ENCODE assay signal across 16 cellular contexts in the genomic region with DNA sequence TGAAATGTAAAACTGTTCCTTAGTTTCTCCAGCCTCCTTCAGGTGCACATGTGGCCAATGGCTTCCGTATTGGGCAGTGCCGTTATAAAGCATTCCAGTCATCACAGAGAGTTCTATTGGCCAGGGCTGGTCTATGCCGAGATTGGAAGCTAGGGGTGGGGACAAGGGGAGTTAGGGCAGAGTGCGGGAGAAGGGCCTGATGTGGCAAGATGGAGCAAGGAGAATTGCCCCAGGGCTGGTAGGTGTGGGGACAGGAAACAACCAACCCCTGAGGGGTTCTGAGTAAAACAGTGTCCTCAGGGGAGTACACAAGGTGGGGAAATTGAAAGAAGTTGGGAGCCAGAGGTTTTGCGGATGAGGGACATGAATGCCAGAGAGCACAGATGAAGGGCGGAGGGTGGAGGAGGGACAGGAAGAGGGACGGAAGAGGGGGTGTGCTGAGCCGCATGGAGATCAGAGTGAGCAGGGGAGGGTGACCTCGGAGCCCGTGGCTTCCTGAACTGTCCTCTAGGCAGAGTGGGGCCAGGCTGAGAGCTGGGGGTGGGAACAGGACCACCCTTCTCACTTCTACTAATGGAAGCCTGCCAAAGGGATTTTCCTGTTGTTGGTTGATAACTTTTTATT. TPM values are rescaled to one million over a fixed set of nuclear protein-coding genes. Genes with fewer than 3 reads are reported as not detected.
A peak's percentile ranks its signal among the peaks of the same experiment; 100 is the strongest.
DNase-seq lines count a peak whose midpoint lies in the region; ATAC-seq and TF ChIP-seq lines count a peak whose summit lies in the region.
"Had no signal": no experiment of that assay in that cellular context is flagged by ENCODE, and none has a peak within 500 bp of the region (broad histone marks: within the 10 kb centered on the region; RNA-seq: fewer than 3 reads in every experiment).

No MANE protein-coding gene starts in this region.

- no peaks in the 10 kb centered on the region for H3K9me3 ChIP-seq in BLaER1
- H3K9me3 ChIP-seq in CD4-positive, alpha-beta T cell (ENCODE audit: control insufficient read depth, low read length) = no peaks in the 10 kb centered on the region
- H3K9me3 ChIP-seq: adrenal gland, left ventricle myocardium inferior, SK-N-SH, testis had no signal

- peak overlapping the region; percentile 91 for H3K4me2 ChIP-seq in BLaER1
- H3K4me2 ChIP-seq: SK-N-SH had no signal

- peaks cover 7% of the 10 kb centered on the region for H3K4me1 Mint-ChIP-seq in CD4-positive, alpha-beta T cell (ENCODE audit: low read depth)
- peaks cover 11% of the 10 kb centered on the region for H3K4me1 Mint-ChIP-seq in activated CD8-positive, alpha-beta T cell treated with anti-CD3 and anti-CD28 coated beads, Interleukin-2, amount 10 ng/mL, durations not matched to agents 7 days and 5 days (ENCODE audit: low read depth)
- H3K4me1 Mint-ChIP-seq in naive B cell = peaks cover 8 to 9% (median 9%) of the 10 kb centered on the region in 3 donors
- H3K4me1 Mint-ChIP-seq in chondrocyte (ENCODE audit: low read depth) = peaks cover 9% of the 10 kb centered on the region

- no peaks in the 10 kb centered on the region for H4K20me1 ChIP-seq in BLaER1

- H3K4me1 ChIP-seq in BLaER1 = peaks cover 33% of the 10 kb centered on the region
- H3K4me1 ChIP-seq: adrenal gland, left ventricle myocardium inferior, testis had no signal

- peak; percentile 55 for ATAC-seq in CD4-positive, alpha-beta T cell (ENCODE audit: poor library complexity)
- peak; percentile 86 for ATAC-seq in activated CD8-positive, alpha-beta T cell treated with anti-CD3 and anti-CD28 coated beads, Interleukin-2, amount 10 ng/mL, durations not matched to agents 7 days and 5 days
- ATAC-seq in naive B cell (ENCODE audit: low read depth in 2 of 2) = peak; percentile 32 to 37
- no peak for ATAC-seq in HG03442 (IDR thresholded peaks at IDR 0.05; ENCODE audit: unreplicated experiment)

- CTCF ChIA-PET in CD4-positive, alpha-beta T cell (lab: Charles Lee) = no interaction called here
- CTCF ChIA-PET in activated CD8-positive, alpha-beta T cell treated with anti-CD3 and anti-CD28 coated beads, Interleukin-2, amount 10 ng/mL, durations not matched to agents 7 days and 5 days (lab: Charles Lee) = no interaction called here

- no peaks in the 10 kb centered on the region for H3K27me3 ChIP-seq in BLaER1
- peaks cover 6% of the 10 kb centered on the region for H3K27me3 ChIP-seq in CD4-positive, alpha-beta T cell (ENCODE audit: control insufficient read depth, insufficient read depth, low read length)
- H3K27me3 ChIP-seq: testis had no signal

- POLR2A ChIA-PET in CD4-positive, alpha-beta T cell (lab: Charles Lee) = no interaction called here
- POLR2A ChIA-PET in activated CD8-positive, alpha-beta T cell treated with anti-CD3 and anti-CD28 coated beads, Interleukin-2, amount 10 ng/mL, durations not matched to agents 7 days and 5 days (lab: Charles Lee) = no interaction called here

- peaks cover 38% of the 10 kb centered on the region for H3K27me3 Mint-ChIP-seq in CD4-positive, alpha-beta T cell
- peaks cover 39% of the 10 kb centered on the region for H3K27me3 Mint-ChIP-seq in activated CD8-positive, alpha-beta T cell treated with anti-CD3 and anti-CD28 coated beads, Interleukin-2, amount 10 ng/mL, durations not matched to agents 7 days and 5 days (ENCODE audit: low read depth)
- peaks cover 22 to 39% (median 35%) of the 10 kb centered on the region in 3 donors for H3K27me3 Mint-ChIP-seq in naive B cell
- H3K27me3 Mint-ChIP-seq in chondrocyte (ENCODE audit: low read depth) = peaks cover 29% of the 10 kb centered on the region

- no peaks in the 10 kb centered on the region for H3K9me3 Mint-ChIP-seq in CD4-positive, alpha-beta T cell
- H3K9me3 Mint-ChIP-seq in activated CD8-positive, alpha-beta T cell treated with anti-CD3 and anti-CD28 coated beads, Interleukin-2, amount 10 ng/mL, durations not matched to agents 7 days and 5 days (ENCODE audit: insufficient read depth) = no peaks in the 10 kb centered on the region
- H3K9me3 Mint-ChIP-seq in naive B cell = no peaks in the 10 kb centered on the region
- no peaks in the 10 kb centered on the region for H3K9me3 Mint-ChIP-seq in chondrocyte (ENCODE audit: low read depth)

- H3K27ac ChIP-seq in BLaER1 = peak overlapping the region; percentile 48
- H3K27ac ChIP-seq in CD4-positive, alpha-beta T cell (ENCODE audit: low read depth, low read length) = no peak overlapping the region
- H3K27ac ChIP-seq: adrenal gland, left ventricle myocardium inferior, testis had no signal

- H3K36me3 ChIP-seq in BLaER1 = no peaks in the 10 kb centered on the region
- H3K36me3 ChIP-seq: adrenal gland, left ventricle myocardium inferior had no signal

- peak overlapping the region; percentile 49 for H3K4me3 ChIP-seq in BLaER1
- H3K4me3 ChIP-seq: adrenal gland, left ventricle myocardium inferior, testis had no signal

- no peak overlapping the region for H3K27ac Mint-ChIP-seq in CD4-positive, alpha-beta T cell
- H3K27ac Mint-ChIP-seq in activated CD8-positive, alpha-beta T cell treated with anti-CD3 and anti-CD28 coated beads, Interleukin-2, amount 10 ng/mL, durations not matched to agents 7 days and 5 days = peak overlapping the region; percentile 17
- H3K27ac Mint-ChIP-seq in naive B cell (peak overlapping the region in 1 of 6 donors; percentile 93), chondrocyte (ENCODE audit: unreplicated experiment) (no peak overlapping the region)

- no peaks in the 10 kb centered on the region for H3K36me3 Mint-ChIP-seq in CD4-positive, alpha-beta T cell (ENCODE audit: low read depth)
- H3K36me3 Mint-ChIP-seq in activated CD8-positive, alpha-beta T cell treated with anti-CD3 and anti-CD28 coated beads, Interleukin-2, amount 10 ng/mL, durations not matched to agents 7 days and 5 days (ENCODE audit: low read depth) = no peaks in the 10 kb centered on the region
- no peaks in the 10 kb centered on the region for H3K36me3 Mint-ChIP-seq in naive B cell
- H3K36me3 Mint-ChIP-seq in chondrocyte (ENCODE audit: low read depth) = no peaks in the 10 kb centered on the region

- no peak for DNase-seq in CD4-positive, alpha-beta T cell
- peak; percentile 45 for DNase-seq in activated CD8-positive, alpha-beta T cell treated with anti-CD3 and anti-CD28 coated beads, Interleukin-2, amount 10 ng/mL, durations not matched to agents 7 days and 5 days
- DNase-seq in naive B cell = no peak
- DNase-seq in GM20000 (ENCODE audit: low spot score) = no peak
- DNase-seq in chondrocyte (ENCODE audit: low spot score) = no peak
- DNase-seq: adrenal gland, C1 segment of cervical spinal cord, left ventricle myocardium inferior, NCI-H1436 treated with DMSO at 0.1 percent for 48 hours, NCI-H446, OCI-M1, SK-N-SH, testis had no signal

- no peak for TF ChIP-seq CTCF in CD4-positive, alpha-beta T cell (IDR thresholded peaks at IDR 0.05)
- TF ChIP-seq CTCF in GM20000 (IDR thresholded peaks at IDR 0.05; ENCODE audit: extremely low read depth, missing control alignments) = no peak
- TF ChIP-seq CTCF in chondrocyte (IDR thresholded peaks at IDR 0.05) = no peak

- H3K9ac ChIP-seq in BLaER1 = peak overlapping the region; percentile 48; the same call in 1 of the 2 replicates
- H3K9ac ChIP-seq: SK-N-SH had no signal

- no peak overlapping the region for H3K4me3 Mint-ChIP-seq in CD4-positive, alpha-beta T cell
- no peak overlapping the region for H3K4me3 Mint-ChIP-seq in activated CD8-positive, alpha-beta T cell treated with anti-CD3 and anti-CD28 coated beads, Interleukin-2, amount 10 ng/mL, durations not matched to agents 7 days and 5 days
- H3K4me3 Mint-ChIP-seq in naive B cell = peak overlapping the region in 2 of 8 donors; percentile 25 to 39
- no peak overlapping the region for H3K4me3 Mint-ChIP-seq in chondrocyte (ENCODE audit: unreplicated experiment)

- intact Hi-C loops in CD4-positive, alpha-beta T cell (cut with DNase I, micrococcal nuclease) = no loop called here

RNA-seq across cellular contexts. Expression of gene ATP6V1C2, which starts 9.1 kb away (rescaled TPM):
- total RNA-seq in CD4-positive, alpha-beta T cell = not detected
- total RNA-seq in activated CD8-positive, alpha-beta T cell treated with anti-CD3 and anti-CD28 coated beads, Interleukin-2, amount 10 ng/mL, durations not matched to agents 7 days and 5 days = not detected
- polyA plus RNA-seq in naive B cell (ENCODE audit: low read depth in 6 of 6) = 1 to 10 TPM in 1 of 6 donors, under 1 TPM in 5; 0.12 to 3.9 (median 0.47) TPM
- total RNA-seq in chondrocyte = not detected in 3 replicates
- total RNA-seq: LHCN-M2 had no signal

RNA-seq across cellular contexts. Expression of gene NOL10, which starts 22.5 kb away (rescaled TPM):
- total RNA-seq in CD4-positive, alpha-beta T cell = 10 to 100 TPM; 19.0 to 19.6 TPM
- 10 to 100 TPM; 24.6 to 29.9 TPM for total RNA-seq in activated CD8-positive, alpha-beta T cell treated with anti-CD3 and anti-CD28 coated beads, Interleukin-2, amount 10 ng/mL, durations not matched to agents 7 days and 5 days
- polyA plus RNA-seq in naive B cell (ENCODE audit: low read depth in 6 of 6) = 10 to 100 TPM; 13.2 to 28.9 (median 21.0) TPM
- 19.4 to 25.1 TPM (median 22.0 TPM) in 3 replicates for total RNA-seq in chondrocyte
